8 cellular contexts compared by ENCODE assay signal in genomic region chr19:44260343-44260681, GRCh38. TPM values are rescaled to one million over a fixed set of nuclear protein-coding genes. Genes with fewer than 3 reads are reported as not detected.
DNase-seq lines count a peak whose midpoint lies in the region; ATAC-seq, FAIRE-seq and TF ChIP-seq lines count a peak whose summit lies in the region.

No MANE protein-coding gene starts in this region.

- no peak for DNase-seq in HepG2 (ENCODE audit: low spot score)
- no peak for DNase-seq in right lobe of liver
- no peak for DNase-seq in breast epithelium (ENCODE audit: low spot score in 2 of 2)
- DNase-seq in left colon: peak in 1 of 2 donors; percentile 22

- no peak for TF ChIP-seq EP300 in HepG2 (IDR thresholded peaks at IDR 0.05; ENCODE audit: low read depth in 2 of 2, low read length in 2 of 2)
- TF ChIP-seq EP300 in HepG2 (CRISPR knock-in tag; IDR thresholded peaks at IDR 0.05; ENCODE audit: borderline replicate concordance): no peak

- in situ Hi-C loops in HepG2 (cut with HindIII; ENCODE audit: extremely low pct_ligation_motif_present, low pct_unique_long_range_greater_than_20kb): no loop called here

- no peaks in the 10 kb centered on the region for H3K79me2 ChIP-seq in HepG2 (ENCODE audit: insufficient read depth, low read length)

- POLR2A ChIA-PET in HepG2 (lab: Yijun Ruan, JAX): interaction anchor here (1.0 to 2.1 kb wide), 5 partner anchors 44 to 240 kb away, joined by 3 to 7 read pairs (median 4); partner anchors contain the start of genes ZNF180, ZNF226, ZNF227 and ZNF235

- H2AFZ ChIP-seq in HepG2 (ENCODE audit: low read length): no peak overlapping the region

- H3K36me3 ChIP-seq in HepG2 (replicated peaks in 1 of 2; ENCODE audit: control insufficient read depth in 1 of 2, insufficient read depth in 2 of 2, low read length in 2 of 2) (no peaks in the 10 kb centered on the region), right lobe of liver (no peaks in the 10 kb centered on the region), breast epithelium (no peaks in the 10 kb centered on the region)

- H4K20me1 ChIP-seq in HepG2 (ENCODE audit: insufficient read depth, low read length): no peaks in the 10 kb centered on the region

- H3K4me1 ChIP-seq in HepG2 (ENCODE audit: insufficient read depth, low read length) (peaks cover 12% of the 10 kb centered on the region), right lobe of liver (no peaks in the 10 kb centered on the region), breast epithelium (no peaks in the 10 kb centered on the region)

- H3K27ac ChIP-seq in HepG2 (ENCODE audit: extremely low read length, insufficient read depth, low read length): peak overlapping the region; percentile 54
- no peak overlapping the region for H3K27ac ChIP-seq in right lobe of liver
- peak overlapping the region; percentile 32 to 56 for H3K27ac ChIP-seq in breast epithelium

- TF ChIP-seq POLR2A in HepG2 (IDR thresholded peaks at IDR 0.05; ENCODE audit: insufficient read depth in 1 of 2, low read depth in 2 of 2, low read length in 2 of 2) (no peak), right lobe of liver (IDR thresholded peaks at IDR 0.05) (no peak), breast epithelium (IDR thresholded peaks at IDR 0.05) (no peak)

- intact Hi-C loops in HepG2 (cut with micrococcal nuclease; ENCODE audit: unreplicated experiment) (no loop called here), right lobe of liver (cut with DNase I) (no loop called here), breast epithelium (cut with DNase I; ENCODE audit: low total_unique reads) (no loop called here), left colon (cut with DNase I, micrococcal nuclease) (no loop called here)

- H3K9me3 ChIP-seq in HepG2 (ENCODE audit: low read length) (peaks cover 21% of the 10 kb centered on the region), right lobe of liver (peaks cover 0 to 15% (median 6%) of the 10 kb centered on the region in 4 donors), breast epithelium (peaks cover 67 to 86% of the 10 kb centered on the region in 2 donors)

- CTCF ChIA-PET in HepG2 (lab: Yijun Ruan, JAX; ENCODE audit: low intra/inter-chr PET ratio, low total read pairs): no interaction called here

- no peaks in the 10 kb centered on the region for H3K27me3 ChIP-seq in HepG2 (ENCODE audit: control insufficient read depth in 1 of 2, insufficient read depth in 2 of 2, low read length in 2 of 2)
- no peaks in the 10 kb centered on the region for H3K27me3 ChIP-seq in right lobe of liver
- H3K27me3 ChIP-seq in breast epithelium: no peaks in the 10 kb centered on the region

- 52% methylated on average over 7 of the region's 7 CpGs for WGBS in HepG2 (ENCODE audit: low lambda C conversion rate)
- WGBS in right lobe of liver (ENCODE audit: insufficient coverage, low coverage, low lambda C conversion rate, missing lambda C conversion rate): 14% methylated on average over 4 of the region's 7 CpGs

- peak overlapping the region; percentile 72 for H3K4me2 ChIP-seq in HepG2 (ENCODE audit: low read depth, low read length)

- TF ChIP-seq CTCF in HepG2 (CRISPR knock-in tag; IDR thresholded peaks at IDR 0.05) (no peak), right lobe of liver (IDR thresholded peaks at IDR 0.05) (no peak), breast epithelium (IDR thresholded peaks at IDR 0.05) (no peak)

- peak overlapping the region; percentile 63 for H3K9ac ChIP-seq in HepG2 (ENCODE audit: insufficient read depth, low read depth, low read length)

- FAIRE-seq in HepG2 (lab: Jason Lieb, UNC): no peak

- TF ChIP-seq RAD21 in HepG2 (CRISPR knock-in tag; IDR thresholded peaks at IDR 0.05): no peak

- ATAC-seq in HepG2 (peak; percentile 56), right lobe of liver (no peak), left colon (peak; percentile 55), GM21786 (IDR thresholded peaks at IDR 0.05; ENCODE audit: unreplicated experiment) (no peak), GM21390 (IDR thresholded peaks at IDR 0.05; ENCODE audit: unreplicated experiment) (no peak), HG02759 (IDR thresholded peaks at IDR 0.05; ENCODE audit: unreplicated experiment) (no peak)
- no peak for ATAC-seq in activated CD4-positive, CD25-positive, alpha-beta regulatory T cell treated with anti-CD3 and anti-CD28 coated beads, Interleukin-2, amount 50 U/mL, for 24 hours

- peak overlapping the region; percentile 55 to 73 (median 67) for H3K4me3 ChIP-seq in HepG2 (replicated peaks in 1 of 3; ENCODE audit: insufficient read depth in 1 of 3, low read depth in 2 of 3, low read length in 3 of 3)
- no peak overlapping the region for H3K4me3 ChIP-seq in right lobe of liver
- H3K4me3 ChIP-seq in breast epithelium: peak overlapping the region in 2 of 3 donors; percentile 41 to 54

- BruUV-seq in HepG2 (replicated peaks; lab: Mats Ljungman, UMichigan): no TSS peak

RNA-seq across cellular contexts. Expression of gene ZNF233, which starts 0.6 kb away (rescaled TPM):
- 2.0 and 2.1 TPM in 2 replicates for total RNA-seq in HepG2 (2016; rRNA removed; fragmentation: Illumina TruSeq; extraction: Trizol)
- total RNA-seq in HepG2 (2016; cell fraction: cytosol; rRNA removed; fragmentation: Illumina TruSeq; extraction: Trizol; ENCODE audit: low read depth): 0.53 and 0.81 TPM in 2 replicates
- 1.7 and 2.8 TPM in 2 replicates for total RNA-seq in HepG2 (2016; cell fraction: insoluble cytoplasmic fraction; rRNA removed; fragmentation: Illumina TruSeq; extraction: Trizol)
- 0.59 and 0.96 TPM in 2 replicates for total RNA-seq in HepG2 (2016; cell fraction: membrane; rRNA removed; fragmentation: Illumina TruSeq; extraction: Trizol)
- total RNA-seq in HepG2 (2016; cell fraction: nucleus; rRNA removed; fragmentation: Illumina TruSeq; extraction: Trizol): 1.4 and 2.1 TPM in 2 replicates
- polyA plus RNA-seq in HepG2 (2011; rRNA removed): 0.49 and 0.93 TPM in 2 replicates
- 0.42 and 0.58 TPM in 2 replicates for polyA plus RNA-seq in HepG2 (2011; cell fraction: cytosol; rRNA removed)
- 0.79 and 0.99 TPM in 2 replicates for polyA plus RNA-seq in HepG2 (2011; cell fraction: nucleus; rRNA removed)
- polyA plus RNA-seq in HepG2 (2012): 0.61 and 1.1 TPM in 2 replicates
- 0.09 and 0.17 TPM in 2 replicates for polyA plus RNA-seq in HepG2 (2016; cell fraction: cytosol; fragmentation: Illumina TruSeq; extraction: Trizol; ENCODE audit: low read depth)
- polyA plus RNA-seq in HepG2 (2016; cell fraction: insoluble cytoplasmic fraction; fragmentation: Illumina TruSeq; extraction: Trizol; ENCODE audit: low read depth): 1.2 and 1.6 TPM in 2 replicates
- polyA plus RNA-seq in HepG2 (2016; cell fraction: membrane; fragmentation: Illumina TruSeq; extraction: Trizol; ENCODE audit: low read depth): 0.16 TPM in 2 replicates
- 1.3 and 1.5 TPM in 2 replicates for polyA plus RNA-seq in HepG2 (2016; cell fraction: nucleus; fragmentation: Illumina TruSeq; extraction: Trizol; ENCODE audit: insufficient read depth, low read depth)
- polyA minus RNA-seq in HepG2 (2011; rRNA and poly(A)+ RNA removed; ENCODE audit: low replicate concordance): 0.35 and 1.8 TPM in 2 replicates
- 0.53 and 1.1 TPM in 2 replicates for polyA minus RNA-seq in HepG2 (2011; cell fraction: cytosol; rRNA and poly(A)+ RNA removed)
- 2.7 and 4.1 TPM in 2 replicates for polyA minus RNA-seq in HepG2 (2011; cell fraction: nucleus; rRNA and poly(A)+ RNA removed)
- not detected for total RNA-seq in right lobe of liver
- 1 to 10 TPM in 2 of 3 donors, under 1 TPM in 1; 0.32 to 2.5 (median 1.3) TPM for total RNA-seq in breast epithelium
- 1 to 10 TPM; 1.5 to 1.7 TPM for total RNA-seq in left colon

RNA-seq across cellular contexts. Expression of gene ZNF235, which starts 44.5 kb away (rescaled TPM):
- 5.5 and 5.9 TPM in 2 replicates for total RNA-seq in HepG2 (2016; rRNA removed; fragmentation: Illumina TruSeq; extraction: Trizol)
- 0.79 and 1.3 TPM in 2 replicates for total RNA-seq in HepG2 (2016; cell fraction: cytosol; rRNA removed; fragmentation: Illumina TruSeq; extraction: Trizol; ENCODE audit: low read depth)
- total RNA-seq in HepG2 (2016; cell fraction: insoluble cytoplasmic fraction; rRNA removed; fragmentation: Illumina TruSeq; extraction: Trizol): 6.4 and 7.2 TPM in 2 replicates
- 3.3 and 3.5 TPM in 2 replicates for total RNA-seq in HepG2 (2016; cell fraction: membrane; rRNA removed; fragmentation: Illumina TruSeq; extraction: Trizol)
- total RNA-seq in HepG2 (2016; cell fraction: nucleus; rRNA removed; fragmentation: Illumina TruSeq; extraction: Trizol): 9.6 and 10.6 TPM in 2 replicates
- 4.3 and 4.8 TPM in 2 replicates for polyA plus RNA-seq in HepG2 (2011; rRNA removed)
- polyA plus RNA-seq in HepG2 (2011; cell fraction: cytosol; rRNA removed): 1.3 and 3.3 TPM in 2 replicates
- polyA plus RNA-seq in HepG2 (2011; cell fraction: nucleus; rRNA removed): 4.6 and 6.1 TPM in 2 replicates
- 3.5 and 3.6 TPM in 2 replicates for polyA plus RNA-seq in HepG2 (2012)
- 0.54 TPM in 2 replicates for polyA plus RNA-seq in HepG2 (2016; cell fraction: cytosol; fragmentation: Illumina TruSeq; extraction: Trizol; ENCODE audit: low read depth)
- 3.8 and 4.5 TPM in 2 replicates for polyA plus RNA-seq in HepG2 (2016; cell fraction: insoluble cytoplasmic fraction; fragmentation: Illumina TruSeq; extraction: Trizol; ENCODE audit: low read depth)
- 1.2 and 1.5 TPM in 2 replicates for polyA plus RNA-seq in HepG2 (2016; cell fraction: membrane; fragmentation: Illumina TruSeq; extraction: Trizol; ENCODE audit: low read depth)
- 9.6 and 10.9 TPM in 2 replicates for polyA plus RNA-seq in HepG2 (2016; cell fraction: nucleus; fragmentation: Illumina TruSeq; extraction: Trizol; ENCODE audit: insufficient read depth, low read depth)
- polyA minus RNA-seq in HepG2 (2011; rRNA and poly(A)+ RNA removed; ENCODE audit: low replicate concordance): 3.8 and 5.7 TPM in 2 replicates
- polyA minus RNA-seq in HepG2 (2011; cell fraction: cytosol; rRNA and poly(A)+ RNA removed): 1.2 and 1.9 TPM in 2 replicates
- polyA minus RNA-seq in HepG2 (2011; cell fraction: nucleus; rRNA and poly(A)+ RNA removed): 25.9 and 29.5 TPM in 2 replicates
- 1 to 10 TPM; 1.3 to 2.7 (median 1.9) TPM for total RNA-seq in right lobe of liver
- total RNA-seq in breast epithelium: 10 to 100 TPM in 2 of 3 donors, 1 to 10 TPM in 1; 4.6 to 16.0 (median 10.5) TPM
- total RNA-seq in left colon: 1 to 10 TPM; 4.9 to 6.7 TPM

RNA-seq across cellular contexts. Expression of gene ZNF227, which starts 48.0 kb away (rescaled TPM):
- total RNA-seq in HepG2 (2016; rRNA removed; fragmentation: Illumina TruSeq; extraction: Trizol) (16.8 and 23.2 TPM in 2 replicates), right lobe of liver (1 to 10 TPM; 4.5 to 8.5 (median 6.8) TPM), breast epithelium (10 to 100 TPM in 2 of 3 donors, 1 to 10 TPM in 1; 8.2 to 33.2 (median 18.7) TPM), left colon (10 to 100 TPM; 10.1 to 13.5 TPM)
- 3.0 and 4.0 TPM in 2 replicates for total RNA-seq in HepG2 (2016; cell fraction: cytosol; rRNA removed; fragmentation: Illumina TruSeq; extraction: Trizol; ENCODE audit: low read depth)
- 15.1 and 19.2 TPM in 2 replicates for total RNA-seq in HepG2 (2016; cell fraction: insoluble cytoplasmic fraction; rRNA removed; fragmentation: Illumina TruSeq; extraction: Trizol)
- total RNA-seq in HepG2 (2016; cell fraction: membrane; rRNA removed; fragmentation: Illumina TruSeq; extraction: Trizol): 8.6 and 9.1 TPM in 2 replicates
- total RNA-seq in HepG2 (2016; cell fraction: nucleus; rRNA removed; fragmentation: Illumina TruSeq; extraction: Trizol): 15.4 and 18.9 TPM in 2 replicates
- polyA plus RNA-seq in HepG2 (2011; rRNA removed): 3.1 and 4.7 TPM in 2 replicates
- 1.9 and 3.6 TPM in 2 replicates for polyA plus RNA-seq in HepG2 (2011; cell fraction: cytosol; rRNA removed)
- polyA plus RNA-seq in HepG2 (2011; cell fraction: nucleus; rRNA removed): 2.7 and 3.7 TPM in 2 replicates
- 8.8 and 9.1 TPM in 2 replicates for polyA plus RNA-seq in HepG2 (2012)
- 1.5 and 2.0 TPM in 2 replicates for polyA plus RNA-seq in HepG2 (2016; cell fraction: cytosol; fragmentation: Illumina TruSeq; extraction: Trizol; ENCODE audit: low read depth)
- polyA plus RNA-seq in HepG2 (2016; cell fraction: insoluble cytoplasmic fraction; fragmentation: Illumina TruSeq; extraction: Trizol; ENCODE audit: low read depth): 10.6 and 12.3 TPM in 2 replicates
- 2.6 and 2.7 TPM in 2 replicates for polyA plus RNA-seq in HepG2 (2016; cell fraction: membrane; fragmentation: Illumina TruSeq; extraction: Trizol; ENCODE audit: low read depth)
- polyA plus RNA-seq in HepG2 (2016; cell fraction: nucleus; fragmentation: Illumina TruSeq; extraction: Trizol; ENCODE audit: insufficient read depth, low read depth): 10.9 and 12.5 TPM in 2 replicates
- polyA minus RNA-seq in HepG2 (2011; rRNA and poly(A)+ RNA removed; ENCODE audit: low replicate concordance): 8.1 and 15.3 TPM in 2 replicates
- 4.6 and 5.8 TPM in 2 replicates for polyA minus RNA-seq in HepG2 (2011; cell fraction: cytosol; rRNA and poly(A)+ RNA removed)
- polyA minus RNA-seq in HepG2 (2011; cell fraction: nucleus; rRNA and poly(A)+ RNA removed): 33.1 and 39.8 TPM in 2 replicates

Comparison
In these comparisons a context has a peak if more than half of its experiments do, and no peak if none do; other contexts are left out.
1. ATAC-seq: peak in HepG2 (single experiment) and left colon (single experiment); none in right lobe of liver (0 of 4), GM21786 (single experiment), GM21390 (single experiment), activated CD4-positive, CD25-positive, alpha-beta regulatory T cell treated with anti-CD3 and anti-CD28 coated beads, Interleukin-2, amount 50 U/mL, for 24 hours (0 of 2) and HG02759 (single experiment).
2. H3K27ac ChIP-seq: peak in HepG2 (single experiment) and breast epithelium (2 of 2); none in right lobe of liver (0 of 3).
3. H3K4me3 ChIP-seq: peak in HepG2 (3 of 3) and breast epithelium (2 of 3); none in right lobe of liver (0 of 3).